In the genomic region with DNA sequence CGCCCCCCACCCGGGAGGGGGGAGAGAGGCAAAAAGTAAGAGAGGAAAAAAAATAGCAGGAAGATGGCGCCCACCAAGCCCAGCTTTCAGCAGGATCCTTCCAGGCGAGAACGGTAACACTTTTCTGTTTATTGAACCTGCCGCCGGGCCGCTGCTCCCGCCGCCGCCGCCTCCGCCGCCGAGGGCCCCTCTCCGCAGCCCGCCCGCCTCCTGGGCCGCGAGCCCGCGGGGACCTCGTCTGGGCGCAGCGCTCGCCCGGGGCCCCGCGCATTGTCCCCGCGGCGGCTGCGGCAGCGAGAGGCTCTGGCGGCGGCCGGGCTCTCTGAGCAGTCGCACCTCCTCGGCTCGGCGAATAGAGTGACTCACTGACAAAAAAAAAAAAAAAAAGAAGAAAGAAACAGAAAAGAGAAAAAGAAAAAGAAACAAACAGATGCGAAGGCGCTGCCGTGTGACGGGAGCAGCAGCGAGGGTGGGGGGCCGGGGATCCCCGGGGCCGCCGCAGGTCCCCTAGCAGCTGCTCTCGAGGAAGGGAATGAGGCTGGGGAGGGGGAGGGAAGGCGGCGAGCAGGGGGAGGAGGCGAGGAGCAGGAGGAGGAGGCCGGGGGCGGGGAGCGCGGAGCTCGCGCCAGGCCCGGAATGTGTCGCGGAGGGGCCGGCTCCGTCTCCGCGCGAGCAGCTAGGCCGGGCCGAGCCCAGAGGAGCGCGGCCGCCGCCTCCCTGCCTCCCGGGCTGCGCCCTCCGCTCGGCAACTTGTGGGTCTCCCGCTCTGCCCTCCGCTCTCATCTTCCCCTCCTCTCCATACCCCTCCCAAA, we compare ENCODE assay signal across 7 cellular contexts. TPM values are rescaled to one million over a fixed set of nuclear protein-coding genes. Genes with fewer than 3 reads are reported as not detected.
DNase-seq lines count a peak whose midpoint lies in the region; ATAC-seq and TF ChIP-seq lines count a peak whose summit lies in the region.

No MANE protein-coding gene starts in this region.

- peaks cover 4% of the 10 kb centered on the region for H3K4me1 ChIP-seq in effector memory CD4-positive, alpha-beta T cell (ENCODE audit: control insufficient read depth, insufficient read depth, low read length, poor library complexity, severe bottlenecking)

- intact Hi-C loops in lower leg skin (cut with DNase I; ENCODE audit: low total_unique reads), result no loop called here

- no peaks in the 10 kb centered on the region for H3K9me3 ChIP-seq in effector memory CD4-positive, alpha-beta T cell (ENCODE audit: control insufficient read depth, low read length)

- DNase-seq in GM03348 (ENCODE audit: low spot score) (peak; percentile 94), SK-N-DZ (ENCODE audit: low spot score) (peak; percentile 41), lower leg skin (ENCODE audit: low spot score in 2 of 2) (peak; percentile 56 to 96)
- DNase-seq in effector memory CD4-positive, alpha-beta T cell, result no peak
- DNase-seq in stimulated activated naive CD8-positive, alpha-beta T cell treated with anti-CD3 and anti-CD28 coated beads, Interleukin-15, Interleukin-2, amounts not matched to agents 100 U/mL and 50 U/mL, for 24 hours, result peak; percentile 33

- ATAC-seq in HG03354 (IDR thresholded peaks at IDR 0.05; ENCODE audit: poor library complexity, severe bottlenecking, unreplicated experiment) (peak; percentile 49), GM21515 (IDR thresholded peaks at IDR 0.05; ENCODE audit: unreplicated experiment) (no peak)
- ATAC-seq in stimulated activated naive CD8-positive, alpha-beta T cell treated with anti-CD3 and anti-CD28 coated beads, Interleukin-15, Interleukin-2, amounts not matched to agents 100 U/mL and 50 U/mL, for 24 hours, result peak; percentile 70

- H3K36me3 ChIP-seq in effector memory CD4-positive, alpha-beta T cell (ENCODE audit: control insufficient read depth, insufficient read depth, low read length), result no peaks in the 10 kb centered on the region

- TF ChIP-seq POLR2A in lower leg skin (IDR thresholded peaks at IDR 0.05), result no peak

- TF ChIP-seq CTCF in lower leg skin (IDR thresholded peaks at IDR 0.05), result no peak

- WGBS in lower leg skin, 2 donors, result 1% methylated on average over 38 to 57 of the region's 80 CpGs

- peaks cover 21% of the 10 kb centered on the region for H3K27me3 ChIP-seq in effector memory CD4-positive, alpha-beta T cell (replicated peaks; ENCODE audit: control insufficient read depth, insufficient read depth, low read length, poor library complexity, severe bottlenecking)

- H3K27ac ChIP-seq in effector memory CD4-positive, alpha-beta T cell (ENCODE audit: insufficient read depth, low read length, poor library complexity, severe bottlenecking), result no peak overlapping the region

- H3K4me3 ChIP-seq in effector memory CD4-positive, alpha-beta T cell (ENCODE audit: insufficient read depth, low read depth, low read length, poor library complexity, severe bottlenecking), result peak overlapping the region; percentile 49
- peak overlapping the region; percentile 48 for H3K4me3 ChIP-seq in lower leg skin (ENCODE audit: low read depth, poor library complexity, severe bottlenecking)

RNA-seq across cellular contexts. Expression of a gene that starts 0.8 kb away (rescaled TPM):
- 0.18 and 0.20 TPM in 2 replicates for polyA plus RNA-seq in SK-N-DZ (2014; cell fraction: cytosol; rRNA removed)
- 0.12 TPM in 1 of 2 replicates, not detected in the other for polyA plus RNA-seq in SK-N-DZ (2014; cell fraction: nucleus; rRNA removed)
- under 1 TPM in 2 of 4 donors, not detected in 2; 0.25 to 0.29 TPM for total RNA-seq in lower leg skin

Comparison
In these comparisons a context has a peak if more than half of its experiments do, and no peak if none do; other contexts are left out.
1. DNase-seq: peak in GM03348 (single experiment), SK-N-DZ (single experiment), lower leg skin (2 of 2) and stimulated activated naive CD8-positive, alpha-beta T cell treated with anti-CD3 and anti-CD28 coated beads, Interleukin-15, Interleukin-2, amounts not matched to agents 100 U/mL and 50 U/mL, for 24 hours (single experiment); none in effector memory CD4-positive, alpha-beta T cell (0 of 3).